12 cellular contexts compared by ENCODE assay signal in the genomic region with DNA sequence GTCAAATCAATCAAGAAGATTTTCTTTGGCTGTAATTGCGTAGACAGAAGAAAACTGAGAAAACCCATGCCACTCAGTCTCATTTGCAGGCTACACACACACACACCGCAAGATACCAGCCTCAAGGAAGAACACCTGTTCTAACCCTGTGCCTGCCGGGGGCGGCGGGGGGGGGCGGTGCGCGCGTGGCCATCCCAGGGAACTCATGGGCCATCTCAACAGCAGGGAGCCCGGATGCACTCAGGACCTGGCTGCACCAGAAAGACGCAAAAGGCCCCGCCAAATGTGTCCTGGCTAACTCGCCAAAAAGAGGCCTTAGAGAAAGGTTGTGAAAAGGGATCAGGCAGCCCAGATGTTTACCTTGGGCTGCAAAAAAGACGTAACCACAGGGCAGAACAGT. TPM values are rescaled to one million over a fixed set of nuclear protein-coding genes. Genes with fewer than 3 reads are reported as not detected.
A peak's percentile ranks its signal among the peaks of the same experiment; 100 is the strongest.
DNase-seq lines count a peak whose midpoint lies in the region; ATAC-seq and TF ChIP-seq lines count a peak whose summit lies in the region.
"Had no signal": no experiment of that assay in that cellular context is flagged by ENCODE, and none has a peak within 500 bp of the region (broad histone marks: within the 10 kb centered on the region; RNA-seq: fewer than 3 reads in every experiment).

No MANE protein-coding gene starts in this region.

- H3K4me3 Mint-ChIP-seq in stimulated activated naive CD8-positive, alpha-beta T cell treated with anti-CD3 and anti-CD28 coated beads, Interleukin-15, amount 100 ng/mL, for 72 hours: peak overlapping the region; percentile 40 to 89
- H3K4me3 Mint-ChIP-seq in T-cell: peak overlapping the region; percentile 73 to 82 (median 74)
- peak overlapping the region; percentile 88 for H3K4me3 Mint-ChIP-seq in type B pancreatic cell
- no peak overlapping the region for H3K4me3 Mint-ChIP-seq in activated CD4-positive, alpha-beta T cell treated with anti-CD3 and anti-CD28 coated beads, Interleukin-2, amount 10 ng/mL, durations not matched to agents 7 days and 5 days

- H3K27ac Mint-ChIP-seq in stimulated activated naive CD8-positive, alpha-beta T cell treated with anti-CD3 and anti-CD28 coated beads, Interleukin-15, amount 100 ng/mL, for 72 hours: no peak overlapping the region
- H3K27ac Mint-ChIP-seq in T-cell (no peak overlapping the region), type B pancreatic cell (no peak overlapping the region)
- no peak overlapping the region for H3K27ac Mint-ChIP-seq in activated CD4-positive, alpha-beta T cell treated with anti-CD3 and anti-CD28 coated beads, Interleukin-2, amount 10 ng/mL, durations not matched to agents 7 days and 5 days

- peaks cover 32% of the 10 kb centered on the region for H3K4me1 Mint-ChIP-seq in stimulated activated naive CD8-positive, alpha-beta T cell treated with anti-CD3 and anti-CD28 coated beads, Interleukin-15, amount 100 ng/mL, for 72 hours
- H3K4me1 Mint-ChIP-seq in T-cell (peaks cover 5 to 26% (median 19%) of the 10 kb centered on the region in 3 donors), type B pancreatic cell (ENCODE audit: unreplicated experiment) (peaks cover 5% of the 10 kb centered on the region)
- peaks cover 11% of the 10 kb centered on the region for H3K4me1 Mint-ChIP-seq in activated CD4-positive, alpha-beta T cell treated with anti-CD3 and anti-CD28 coated beads, Interleukin-2, amount 10 ng/mL, durations not matched to agents 7 days and 5 days

- CTCF ChIA-PET in T-cell (lab: Charles Lee): interaction anchor here in 1 of 2 donors (1.1 to 2.1 kb wide), 4 partner anchors 247 to 733 kb away, joined by 4 to 22 read pairs (median 10); no protein-coding TSS in a partner anchor
- CTCF ChIA-PET in activated CD4-positive, alpha-beta T cell treated with anti-CD3 and anti-CD28 coated beads, Interleukin-2, amount 10 ng/mL, durations not matched to agents 7 days and 5 days (lab: Charles Lee): interaction anchor here (1.3 kb wide), 1 partner anchor 12 kb away, joined by 4 read pairs; no protein-coding TSS in a partner anchor

- H3K27me3 Mint-ChIP-seq in stimulated activated naive CD8-positive, alpha-beta T cell treated with anti-CD3 and anti-CD28 coated beads, Interleukin-15, amount 100 ng/mL, for 72 hours: peaks cover 70% of the 10 kb centered on the region
- H3K27me3 Mint-ChIP-seq in T-cell (peaks cover 43 to 53% of the 10 kb centered on the region in 2 donors), type B pancreatic cell (peaks cover 82% of the 10 kb centered on the region)
- H3K27me3 Mint-ChIP-seq in activated CD4-positive, alpha-beta T cell treated with anti-CD3 and anti-CD28 coated beads, Interleukin-2, amount 10 ng/mL, durations not matched to agents 7 days and 5 days: peaks cover 74% of the 10 kb centered on the region

- H3K9me3 Mint-ChIP-seq in stimulated activated naive CD8-positive, alpha-beta T cell treated with anti-CD3 and anti-CD28 coated beads, Interleukin-15, amount 100 ng/mL, for 72 hours: no peaks in the 10 kb centered on the region
- H3K9me3 Mint-ChIP-seq in T-cell (no peaks in the 10 kb centered on the region), type B pancreatic cell (no peaks in the 10 kb centered on the region)
- H3K9me3 Mint-ChIP-seq in activated CD4-positive, alpha-beta T cell treated with anti-CD3 and anti-CD28 coated beads, Interleukin-2, amount 10 ng/mL, durations not matched to agents 7 days and 5 days: no peaks in the 10 kb centered on the region

- DNase-seq in stimulated activated naive CD8-positive, alpha-beta T cell treated with anti-CD3 and anti-CD28 coated beads, Interleukin-15, amount 100 ng/mL, for 72 hours: no peak
- no peak for DNase-seq in stimulated activated naive CD8-positive, alpha-beta T cell treated with anti-CD3 and anti-CD28 coated beads, Interleukin-15, Interleukin-2, amounts not matched to agents 100 U/mL and 50 U/mL, for 24 hours
- DNase-seq in T-cell (no peak), left kidney (ENCODE audit: low read depth, low spot score) (peak; percentile 5), type B pancreatic cell (ENCODE audit: extremely low spot score, unreplicated experiment) (no peak), NCI-H1930 (lab: John Stamatoyannopoulos, UW) (no peak), NOMO-1 treated with dmso at 0.1 percent for 144 hours (lab: John Stamatoyannopoulos, UW; ENCODE audit: unreplicated experiment) (no peak)
- no peak for DNase-seq in activated CD4-positive, alpha-beta T cell treated with anti-CD3 and anti-CD28 coated beads, Interleukin-2, amount 10 ng/mL, durations not matched to agents 7 days and 5 days
- DNase-seq: EL, kidney, SIG-M5 had no signal

- no peak for TF ChIP-seq CTCF in type B pancreatic cell (conservative IDR thresholded peaks at IDR 0.05)

- ATAC-seq in stimulated activated naive CD8-positive, alpha-beta T cell treated with anti-CD3 and anti-CD28 coated beads, Interleukin-15, amount 100 ng/mL, for 72 hours: no peak
- no peak for ATAC-seq in stimulated activated naive CD8-positive, alpha-beta T cell treated with anti-CD3 and anti-CD28 coated beads, Interleukin-15, Interleukin-2, amounts not matched to agents 100 U/mL and 50 U/mL, for 24 hours
- no peak for ATAC-seq in T-cell (replicated peaks in 1 of 4)

- POLR2A ChIA-PET in T-cell (lab: Charles Lee): no interaction called here
- POLR2A ChIA-PET in activated CD4-positive, alpha-beta T cell treated with anti-CD3 and anti-CD28 coated beads, Interleukin-2, amount 10 ng/mL, durations not matched to agents 7 days and 5 days (lab: Charles Lee): no interaction called here

- H3K36me3 Mint-ChIP-seq in T-cell (no peaks in the 10 kb centered on the region), type B pancreatic cell (no peaks in the 10 kb centered on the region)
- no peaks in the 10 kb centered on the region for H3K36me3 Mint-ChIP-seq in activated CD4-positive, alpha-beta T cell treated with anti-CD3 and anti-CD28 coated beads, Interleukin-2, amount 10 ng/mL, durations not matched to agents 7 days and 5 days (ENCODE audit: low read depth)

RNA-seq across cellular contexts. Expression of a gene that starts 2.1 kb away (rescaled TPM):
- total RNA-seq in T-cell (not detected), type B pancreatic cell (ENCODE audit: low replicate concordance) (0.05 and 1.7 TPM in 2 replicates)
- total RNA-seq in activated CD4-positive, alpha-beta T cell treated with anti-CD3 and anti-CD28 coated beads, Interleukin-2, amount 10 ng/mL, durations not matched to agents 7 days and 5 days: under 1 TPM in 1 of 2 experiments, not detected in 1; 0.05 TPM
- total RNA-seq: HT-29, kidney had no signal
